In genomic region chr6:121426686-121427085, GRCh38 we compare ENCODE assay signal across 22 cellular contexts. TPM values are rescaled to one million over a fixed set of nuclear protein-coding genes. Genes with fewer than 3 reads are reported as not detected.
"Had no signal": no experiment of that assay in that cellular context is flagged by ENCODE, and none has a peak within 500 bp of the region (broad histone marks: within the 10 kb centered on the region; RNA-seq: fewer than 3 reads in every experiment).

No MANE protein-coding gene starts in this region.

- H3K4me3 Mint-ChIP-seq: immature natural killer cell; naive thymus-derived CD8-positive, alpha-beta T cell; stimulated activated naive B cell treated with anti-CD40 and anti-IgM and Interleukin-4, amounts not matched to agents 10 μg/mL and 1 μg/mL and 100 μg/mL, for 72 hours; stimulated activated naive CD8-positive, alpha-beta T cell treated with anti-CD3 and anti-CD28 coated beads, Interleukin-15, Interleukin-2, amounts not matched to agents 100 ng/mL and 50 ng/mL, for 24 hours had no signal

- H3K4me1 Mint-ChIP-seq: immature natural killer cell; naive thymus-derived CD8-positive, alpha-beta T cell; stimulated activated naive B cell treated with anti-CD40 and anti-IgM and Interleukin-4, amounts not matched to agents 10 μg/mL and 1 μg/mL and 100 μg/mL, for 72 hours had no signal

- H3K4me1 ChIP-seq: lower lobe of right lung, parathyroid adenoma, right atrium auricular region had no signal

- DNase-seq: dorsolateral prefrontal cortex; effector CD4-positive, alpha-beta T cell; hypothalamus; immature natural killer cell; islet precursor cell; kidney glomerular epithelial cell; left colon; left ventricle myocardium superior; lower lobe of right lung; naive thymus-derived CD8-positive, alpha-beta T cell; stimulated activated CD4-positive, alpha-beta T cell treated with anti-CD3 and anti-CD28 coated beads, Interleukin-2, amount 100 ng/mL, for 24 hours; stimulated activated naive B cell treated with anti-CD40 and anti-IgM and Interleukin-4, amounts not matched to agents 10 μg/mL and 1 μg/mL and 100 μg/mL, for 72 hours; upper lobe of left lung had no signal

- H3K36me3 Mint-ChIP-seq: immature natural killer cell; naive thymus-derived CD8-positive, alpha-beta T cell; stimulated activated naive B cell treated with anti-CD40 and anti-IgM and Interleukin-4, amounts not matched to agents 10 μg/mL and 1 μg/mL and 100 μg/mL, for 72 hours had no signal

- H3K27ac ChIP-seq: dorsolateral prefrontal cortex, lower lobe of right lung, neutrophil, parathyroid adenoma, right atrium auricular region, thoracic aorta, tibial nerve, upper lobe of left lung had no signal

- H3K27ac Mint-ChIP-seq: immature natural killer cell; naive thymus-derived CD8-positive, alpha-beta T cell; progenitor cell of endocrine pancreas; stimulated activated naive B cell treated with anti-CD40 and anti-IgM and Interleukin-4, amounts not matched to agents 10 μg/mL and 1 μg/mL and 100 μg/mL, for 72 hours; stimulated activated naive CD8-positive, alpha-beta T cell treated with anti-CD3 and anti-CD28 coated beads, Interleukin-15, Interleukin-2, amounts not matched to agents 100 ng/mL and 50 ng/mL, for 24 hours had no signal

- H3K4me3 ChIP-seq: dorsolateral prefrontal cortex, lower lobe of right lung, right atrium auricular region, smooth muscle cell, thoracic aorta, tibial nerve, upper lobe of left lung had no signal

- H3K36me3 ChIP-seq: lower lobe of right lung, neutrophil, right atrium auricular region, thoracic aorta, tibial nerve, upper lobe of left lung had no signal

- H3K9me3 ChIP-seq: lower lobe of right lung, neutrophil, right atrium auricular region, thoracic aorta, tibial nerve, upper lobe of left lung had no signal

- H3K27me3 ChIP-seq: dorsolateral prefrontal cortex, neutrophil, right atrium auricular region, tibial nerve, upper lobe of left lung had no signal

- H3K27me3 Mint-ChIP-seq: naive thymus-derived CD8-positive, alpha-beta T cell; progenitor cell of endocrine pancreas; stimulated activated naive CD8-positive, alpha-beta T cell treated with anti-CD3 and anti-CD28 coated beads, Interleukin-15, Interleukin-2, amounts not matched to agents 100 ng/mL and 50 ng/mL, for 24 hours had no signal

- H3K9me3 Mint-ChIP-seq: naive thymus-derived CD8-positive, alpha-beta T cell; stimulated activated naive B cell treated with anti-CD40 and anti-IgM and Interleukin-4, amounts not matched to agents 10 μg/mL and 1 μg/mL and 100 μg/mL, for 72 hours; stimulated activated naive CD8-positive, alpha-beta T cell treated with anti-CD3 and anti-CD28 coated beads, Interleukin-15, Interleukin-2, amounts not matched to agents 100 ng/mL and 50 ng/mL, for 24 hours had no signal

- ATAC-seq: left colon; left ventricle myocardium superior; naive thymus-derived CD8-positive, alpha-beta T cell; sciatic nerve; stimulated activated naive B cell treated with anti-CD40 and anti-IgM and Interleukin-4, amounts not matched to agents 10 μg/mL and 1 μg/mL and 100 μg/mL, for 72 hours had no signal

RNA-seq across cellular contexts. Expression of gene GJA1, which starts 8.8 kb away (rescaled TPM):
- total RNA-seq: naive thymus-derived CD8-positive, alpha-beta T cell had no signal
